Comparison of ENCODE assay signal across 28 cellular contexts in the genomic region with DNA sequence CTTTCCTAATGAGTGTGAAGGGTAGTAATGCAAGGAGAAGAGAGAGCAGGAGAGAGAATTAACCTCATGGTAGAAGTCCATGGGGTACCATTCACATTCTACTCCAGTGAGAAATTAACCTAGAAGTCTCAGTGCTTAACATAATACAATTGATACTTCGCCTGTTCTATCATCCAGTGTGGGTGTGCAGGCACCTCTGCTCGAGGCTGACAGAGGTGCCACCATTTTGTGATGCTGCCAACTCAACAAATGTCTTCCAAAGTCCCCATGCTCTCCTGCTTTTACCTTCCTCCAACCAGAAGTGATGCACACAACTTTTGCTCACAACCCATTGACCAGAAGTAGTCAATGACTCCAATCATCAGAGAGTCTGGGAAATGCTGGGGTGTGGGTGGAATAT.
"Had no signal": no experiment of that assay in that cellular context is flagged by ENCODE, and none has a peak within 500 bp of the region (broad histone marks: within the 10 kb centered on the region; RNA-seq: fewer than 3 reads in every experiment).

No MANE protein-coding gene starts in this region.

- FAIRE-seq: small intestine had no signal

- H3K27me3 Mint-ChIP-seq: progenitor cell of endocrine pancreas; stimulated activated naive CD8-positive, alpha-beta T cell treated with anti-CD3 and anti-CD28 coated beads, Interleukin-15, Interleukin-2, amounts not matched to agents 100 ng/mL and 50 ng/mL, for 24 hours; type B pancreatic cell had no signal

- H3K9me3 Mint-ChIP-seq: stimulated activated effector memory CD8-positive, alpha-beta T cell treated with anti-CD3 and anti-CD28 coated beads, Interleukin-12 subunit alpha, Interleukin-12 subunit beta, amount 100 ng/mL, for 72 hours; stimulated activated naive CD8-positive, alpha-beta T cell treated with anti-CD3 and anti-CD28 coated beads, Interleukin-15, Interleukin-2, amounts not matched to agents 100 ng/mL and 50 ng/mL, for 24 hours; type B pancreatic cell had no signal

- H3K36me3 ChIP-seq: neural progenitor cell, ovary, right lobe of liver, sigmoid colon, stomach, tibial artery, transverse colon, upper lobe of right lung, vagina had no signal

- H3K4me3 ChIP-seq: neural progenitor cell, ovary, psoas muscle, right lobe of liver, sigmoid colon, stomach, testis, tibial artery, transverse colon, upper lobe of right lung, vagina had no signal

- H3K27ac ChIP-seq: neural progenitor cell, ovary, parathyroid adenoma, psoas muscle, right lobe of liver, sigmoid colon, stomach, testis, tibial artery, transverse colon, upper lobe of right lung, vagina had no signal

- H3K9me3 ChIP-seq: ovary, psoas muscle, right lobe of liver, sigmoid colon, stomach, testis, tibial artery, transverse colon, upper lobe of right lung, vagina had no signal

- H3K4me1 Mint-ChIP-seq: natural killer cell; stimulated activated effector memory CD8-positive, alpha-beta T cell treated with anti-CD3 and anti-CD28 coated beads, Interleukin-12 subunit alpha, Interleukin-12 subunit beta, amount 100 ng/mL, for 72 hours had no signal

- DNase-seq: natural killer cell; occipital lobe; ovary; posterior cingulate gyrus; psoas muscle; right cardiac atrium; right lobe of liver; sigmoid colon; small intestine; stimulated activated CD4-positive, alpha-beta T cell treated with anti-CD3 and anti-CD28 coated beads, Interleukin-15, amount 100 ng/mL, for 24 hours; stimulated activated CD4-positive, alpha-beta T cell treated with anti-CD3 and anti-CD28 coated beads, Interleukin-2, amount 100 ng/mL, for 24 hours; stimulated activated CD4-positive, alpha-beta T cell treated with anti-CD3 and anti-CD28 coated beads, Interleukin-2, amount 100 ng/mL, for 48 hours; stimulated activated CD4-positive, alpha-beta T cell treated with anti-CD3 and anti-CD28 coated beads, Interleukin-4, amount 100 ng/mL, for 24 hours; stimulated activated naive B cell treated with anti-CD40 and anti-IgM and Interleukin-4, amounts not matched to agents 10 μg/mL and 1 μg/mL and 100 μg/mL, for 72 hours; stimulated activated naive CD4-positive, alpha-beta T cell treated with Interleukin-2 at 50 U/mL for 16 hours; stomach; testis; tibial artery; transverse colon; upper lobe of right lung had no signal

- H2AFZ ChIP-seq: neural progenitor cell, parathyroid adenoma had no signal

- H3K27me3 ChIP-seq: neural progenitor cell, ovary, right lobe of liver, sigmoid colon, stomach, testis, tibial artery, transverse colon, upper lobe of right lung, vagina had no signal

- ATAC-seq: natural killer cell; psoas muscle; right cardiac atrium; right lobe of liver; stimulated activated effector memory CD8-positive, alpha-beta T cell treated with anti-CD3 and anti-CD28 coated beads, Interleukin-12 subunit alpha, Interleukin-12 subunit beta, amount 100 ng/mL, for 72 hours; stimulated activated naive B cell treated with anti-CD40 and anti-IgM and Interleukin-4, amounts not matched to agents 10 μg/mL and 1 μg/mL and 100 μg/mL, for 72 hours; upper lobe of right lung had no signal

- H3K27ac Mint-ChIP-seq: natural killer cell; neural progenitor cell; stimulated activated effector memory CD8-positive, alpha-beta T cell treated with anti-CD3 and anti-CD28 coated beads, Interleukin-12 subunit alpha, Interleukin-12 subunit beta, amount 100 ng/mL, for 72 hours; stimulated activated naive B cell treated with anti-CD40 and anti-IgM and Interleukin-4, amounts not matched to agents 10 μg/mL and 1 μg/mL and 100 μg/mL, for 72 hours; stimulated activated naive CD8-positive, alpha-beta T cell treated with anti-CD3 and anti-CD28 coated beads, Interleukin-15, Interleukin-2, amounts not matched to agents 100 ng/mL and 50 ng/mL, for 24 hours; type B pancreatic cell had no signal

- H3K4me2 ChIP-seq: neural progenitor cell had no signal

- H3K9ac ChIP-seq: neural progenitor cell, parathyroid adenoma had no signal

- H3K36me3 Mint-ChIP-seq: natural killer cell; neural progenitor cell; stimulated activated effector memory CD8-positive, alpha-beta T cell treated with anti-CD3 and anti-CD28 coated beads, Interleukin-12 subunit alpha, Interleukin-12 subunit beta, amount 100 ng/mL, for 72 hours; stimulated activated naive B cell treated with anti-CD40 and anti-IgM and Interleukin-4, amounts not matched to agents 10 μg/mL and 1 μg/mL and 100 μg/mL, for 72 hours; type B pancreatic cell had no signal

- H3K4me3 Mint-ChIP-seq: natural killer cell; nephron; neural progenitor cell; stimulated activated effector memory CD8-positive, alpha-beta T cell treated with anti-CD3 and anti-CD28 coated beads, Interleukin-12 subunit alpha, Interleukin-12 subunit beta, amount 100 ng/mL, for 72 hours; stimulated activated naive B cell treated with anti-CD40 and anti-IgM and Interleukin-4, amounts not matched to agents 10 μg/mL and 1 μg/mL and 100 μg/mL, for 72 hours; stimulated activated naive CD8-positive, alpha-beta T cell treated with anti-CD3 and anti-CD28 coated beads, Interleukin-15, Interleukin-2, amounts not matched to agents 100 ng/mL and 50 ng/mL, for 24 hours; type B pancreatic cell had no signal

- H3K4me1 ChIP-seq: psoas muscle, sigmoid colon, testis, tibial artery, transverse colon, upper lobe of right lung, vagina had no signal
